ENCODE assay signal across 24 cellular contexts in the genomic region with DNA sequence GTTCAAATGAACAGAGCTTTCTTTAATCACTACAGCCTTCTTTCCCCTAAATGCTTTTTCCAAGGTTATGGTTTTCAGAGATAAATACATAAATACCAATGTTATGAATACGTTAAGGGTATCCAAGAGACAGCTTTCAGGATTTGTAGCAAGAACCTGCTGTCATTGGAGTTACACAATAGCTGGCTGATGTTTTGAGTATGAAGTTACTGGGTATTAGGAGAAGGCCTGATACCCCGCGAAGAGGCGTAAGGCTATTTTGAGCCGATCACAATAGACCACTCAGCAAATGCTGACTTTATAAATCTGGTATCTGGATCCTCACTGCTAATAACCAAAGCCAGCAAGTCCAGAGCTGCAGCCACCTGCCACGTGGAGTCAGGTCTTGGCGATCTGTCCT.
"Had no signal": no experiment of that assay in that cellular context is flagged by ENCODE, and none has a peak within 500 bp of the region (broad histone marks: within the 10 kb centered on the region; RNA-seq: fewer than 3 reads in every experiment).

No MANE protein-coding gene starts in this region.

- ATAC-seq: activated CD4-positive, alpha-beta T cell treated with anti-CD3 and anti-CD28 coated beads for 36 hours; activated naive CD4-positive, alpha-beta T cell treated with anti-CD3 and anti-CD28 coated beads, Interleukin-2, amount 50 U/mL, for 72 hours; activated T-cell treated with anti-CD3 and anti-CD28 coated beads, Interleukin-2, amount 50 U/mL, for 72 hours; left ventricle myocardium superior had no signal

- H3K4me3 Mint-ChIP-seq: activated B cell treated with CpG ODN at 0.5 μM for 24 hours; activated CD4-positive, alpha-beta T cell treated with anti-CD3 and anti-CD28 coated beads for 36 hours; activated T-cell treated with anti-CD3 and anti-CD28 coated beads, Interleukin-2, amount 50 U/mL, for 72 hours; naive B cell; nephron progenitor cell; T-helper 2 cell treated with Interferon-gamma antibody and Interleukin-4, amounts not matched to agents 5 μg/mL and 100 μg/mL, for 36 hours had no signal

- H3K4me1 Mint-ChIP-seq: activated B cell treated with CpG ODN at 0.5 μM for 24 hours; activated CD4-positive, alpha-beta T cell treated with anti-CD3 and anti-CD28 coated beads for 36 hours; naive B cell had no signal

- H3K9me3 ChIP-seq: ovary, prostate gland, right atrium auricular region, transverse colon, uterus had no signal

- H3K27me3 Mint-ChIP-seq: naive B cell had no signal

- H3K27ac ChIP-seq: brain microvascular endothelial cell, ovary, prostate gland, right atrium auricular region, transverse colon, uterus had no signal

- DNase-seq: activated B cell treated with CpG ODN at 0.5 μM for 24 hours; activated CD4-positive, alpha-beta T cell treated with anti-CD3 and anti-CD28 coated beads for 36 hours; activated naive CD4-positive, alpha-beta T cell; activated T-cell treated with anti-CD3 and anti-CD28 coated beads for 4 hours; activated T-cell treated with anti-CD3 and anti-CD28 coated beads, Interleukin-2, amount 50 U/mL, for 72 hours; anterior cingulate cortex; brain microvascular endothelial cell; cortex of kidney; foreskin melanocyte; glutamatergic neuron; left cardiac atrium; left ventricle myocardium superior; naive B cell; nephron progenitor cell; ovary; stimulated activated CD4-positive, alpha-beta T cell treated with anti-CD3 and anti-CD28 coated beads, Interleukin-2, amount 100 ng/mL, for 48 hours; stimulated activated naive CD4-positive, alpha-beta T cell treated with Interleukin-2 at 50 U/mL for 16 hours; T-helper 1 cell; transverse colon; uterus had no signal

- H3K4me1 ChIP-seq: prostate gland, right atrium auricular region, transverse colon, uterus had no signal

- H3K4me3 ChIP-seq: ovary, prostate gland, right atrium auricular region, transverse colon, uterus had no signal

- H3K36me3 Mint-ChIP-seq: activated naive CD4-positive, alpha-beta T cell treated with anti-CD3 and anti-CD28 coated beads, Interleukin-2, amount 50 U/mL, for 72 hours; naive B cell had no signal

- H3K27ac Mint-ChIP-seq: activated B cell treated with CpG ODN at 0.5 μM for 24 hours; activated CD4-positive, alpha-beta T cell treated with anti-CD3 and anti-CD28 coated beads for 36 hours; activated naive CD4-positive, alpha-beta T cell treated with anti-CD3 and anti-CD28 coated beads, Interleukin-2, amount 50 U/mL, for 72 hours; activated T-cell treated with anti-CD3 and anti-CD28 coated beads, Interleukin-2, amount 50 U/mL, for 72 hours; naive B cell; nephron progenitor cell; T-helper 2 cell treated with Interferon-gamma antibody and Interleukin-4, amounts not matched to agents 5 μg/mL and 100 μg/mL, for 36 hours had no signal

- H3K36me3 ChIP-seq: brain microvascular endothelial cell, ovary, prostate gland, right atrium auricular region, transverse colon, uterus had no signal

- H3K27me3 ChIP-seq: brain microvascular endothelial cell, ovary, right atrium auricular region, transverse colon, uterus had no signal

- H3K9me3 Mint-ChIP-seq: activated B cell treated with CpG ODN at 0.5 μM for 24 hours; activated T-cell treated with anti-CD3 and anti-CD28 coated beads, Interleukin-2, amount 50 U/mL, for 72 hours; nephron progenitor cell; T-helper 2 cell treated with Interferon-gamma antibody and Interleukin-4, amounts not matched to agents 5 μg/mL and 100 μg/mL, for 36 hours had no signal
